Comparison of ENCODE assay signal across 1 cellular context in genomic region chr17:81976332-81977210, GRCh38.
A peak's percentile ranks its signal among the peaks of the same experiment; 100 is the strongest.
TF ChIP-seq lines count a peak whose summit lies in the region.

No MANE protein-coding gene starts in this region.

TF ChIP-seq in K562, 482 proteins besides CTCF, POLR2A, EP300 and RAD21 (continued from another document and continues in another):
- TF ChIP-seq, protein P1, sequence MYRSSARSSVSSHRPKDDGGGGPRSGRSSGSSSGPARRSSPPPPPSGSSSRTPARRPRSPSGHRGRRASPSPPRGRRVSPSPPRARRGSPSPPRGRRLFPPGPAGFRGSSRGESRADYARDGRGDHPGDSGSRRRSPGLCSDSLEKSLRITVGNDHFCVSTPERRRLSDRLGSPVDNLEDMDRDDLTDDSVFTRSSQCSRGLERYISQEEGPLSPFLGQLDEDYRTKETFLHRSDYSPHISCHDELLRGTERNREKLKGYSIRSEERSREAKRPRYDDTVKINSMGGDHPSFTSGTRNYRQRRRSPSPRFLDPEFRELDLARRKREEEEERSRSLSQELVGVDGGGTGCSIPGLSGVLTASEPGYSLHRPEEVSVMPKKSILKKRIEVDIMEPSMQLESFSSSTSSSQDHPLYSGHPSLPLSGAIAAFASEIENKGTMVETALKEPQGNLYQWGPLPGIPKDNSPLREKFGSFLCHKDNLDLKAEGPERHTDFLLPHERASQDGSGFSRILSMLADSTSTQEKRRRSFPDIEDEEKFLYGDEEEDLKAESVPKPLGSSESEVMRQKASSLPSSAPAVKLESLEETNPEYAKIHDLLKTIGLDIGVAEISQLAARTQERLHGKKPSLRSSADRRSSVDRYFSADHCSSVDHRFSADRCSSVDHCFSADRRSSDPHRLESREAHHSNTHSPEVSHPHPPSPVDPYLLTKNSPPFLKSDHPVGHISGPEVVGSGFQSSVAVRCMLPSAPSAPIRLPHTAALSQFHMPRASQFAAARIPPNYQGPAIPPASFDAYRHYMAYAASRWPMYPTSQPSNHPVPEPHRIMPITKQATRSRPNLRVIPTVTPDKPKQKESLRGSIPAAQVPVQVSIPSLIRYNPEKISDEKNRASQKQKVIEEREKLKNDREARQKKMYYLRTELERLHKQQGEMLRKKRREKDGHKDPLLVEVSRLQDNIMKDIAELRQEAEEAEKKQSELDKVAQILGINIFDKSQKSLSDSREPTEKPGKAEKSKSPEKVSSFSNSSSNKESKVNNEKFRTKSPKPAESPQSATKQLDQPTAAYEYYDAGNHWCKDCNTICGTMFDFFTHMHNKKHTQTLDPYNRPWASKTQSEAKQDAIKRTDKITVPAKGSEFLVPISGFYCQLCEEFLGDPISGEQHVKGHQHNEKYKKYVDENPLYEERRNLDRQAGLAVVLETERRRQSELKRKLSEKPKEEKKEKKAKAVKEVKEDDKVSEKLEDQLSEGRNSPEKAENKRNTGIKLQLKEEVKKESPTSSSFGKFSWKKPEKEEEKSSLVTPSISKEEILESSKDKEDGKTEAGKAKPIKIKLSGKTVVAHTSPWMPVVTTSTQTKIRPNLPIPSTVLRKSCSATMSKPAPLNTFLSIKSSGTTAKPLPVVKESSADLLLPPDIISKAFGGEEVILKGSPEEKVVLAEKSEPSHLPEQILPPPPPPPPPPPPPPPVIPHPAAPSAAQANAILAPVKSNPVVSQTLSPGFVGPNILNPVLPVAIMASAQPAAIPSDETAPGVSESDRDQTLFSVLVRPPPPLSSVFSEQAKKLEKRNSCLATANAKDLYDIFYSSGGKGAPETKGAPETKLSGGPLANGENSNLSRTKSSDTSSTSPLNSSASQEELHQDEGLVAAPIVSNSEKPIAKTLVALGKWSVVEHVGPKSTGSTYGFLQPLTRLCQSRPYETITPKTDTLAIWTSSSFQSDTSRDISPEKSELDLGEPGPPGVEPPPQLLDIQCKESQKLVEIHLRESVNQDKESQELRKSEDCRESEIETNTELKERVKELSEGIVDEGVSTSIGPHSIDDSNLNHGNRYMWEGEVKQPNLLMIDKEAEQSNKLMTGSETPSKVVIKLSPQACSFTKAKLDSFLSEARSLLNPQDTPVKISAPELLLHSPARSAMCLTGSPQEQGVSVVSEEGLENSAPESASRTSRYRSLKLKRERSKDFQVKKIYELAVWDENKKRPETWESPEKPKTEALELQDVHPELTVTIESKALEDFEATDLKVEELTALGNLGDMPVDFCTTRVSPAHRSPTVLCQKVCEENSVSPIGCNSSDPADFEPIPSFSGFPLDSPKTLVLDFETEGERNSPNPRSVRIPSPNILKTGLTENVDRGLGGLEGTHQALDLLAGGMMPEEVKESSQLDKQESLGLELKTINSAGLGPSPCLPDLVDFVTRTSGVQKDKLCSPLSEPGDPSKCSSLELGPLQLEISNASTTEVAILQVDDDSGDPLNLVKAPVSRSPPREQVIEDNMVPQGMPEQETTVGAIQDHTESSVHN (IDR thresholded peaks at IDR 0.05; ENCODE audit: borderline replicate concordance in 1 of 2, low read depth in 1 of 2) = no peak
- TF ChIP-seq ETS2 (tag; IDR thresholded peaks at IDR 0.05; ENCODE audit: borderline replicate concordance, poor library complexity, severe bottlenecking) (no peak), SOX6 (IDR thresholded peaks at IDR 0.05) (no peak), PCBP1 (IDR thresholded peaks at IDR 0.05; ENCODE audit: low read depth, low read length, poor library complexity, severe bottlenecking) (no peak), RUNX1 (IDR thresholded peaks at IDR 0.05; ENCODE audit: low read depth) (no peak), IFI16 (CRISPR knock-in tag; IDR thresholded peaks at IDR 0.05) (no peak), THAP7 (CRISPR knock-in tag; IDR thresholded peaks at IDR 0.05) (no peak), ZNF263 (CRISPR knock-in tag; IDR thresholded peaks at IDR 0.05; ENCODE audit: borderline replicate concordance) (no peak), FOXJ2 (tag; IDR thresholded peaks at IDR 0.05) (no peak), RCOR1 (IDR thresholded peaks at IDR 0.05; ENCODE audit: borderline replicate concordance in 1 of 2, low read depth in 2 of 2, low read length in 2 of 2) (peak in 1 of 2 experiments; percentile 67; a peak in 2 of 4 replicates), ZEB2 (IDR thresholded peaks at IDR 0.05) (no peak), HDAC3 (IDR thresholded peaks at IDR 0.05; ENCODE audit: borderline replicate concordance, partially characterized antibody) (no peak), MTA2 (IDR thresholded peaks at IDR 0.05; ENCODE audit: low read depth) (no peak), HCFC1 (IDR thresholded peaks at IDR 0.05; ENCODE audit: low read depth, low read length) (no peak), GTF2E2 (tag; IDR thresholded peaks at IDR 0.05) (no peak; the same call in 1 of the 2 replicates), ZC3H8 (IDR thresholded peaks at IDR 0.05) (no peak), GTF2B (IDR thresholded peaks at IDR 0.05; ENCODE audit: extremely low read depth, insufficient read length) (no peak), NUFIP1 (IDR thresholded peaks at IDR 0.05; ENCODE audit: partially characterized antibody) (no peak), GATAD2B (IDR thresholded peaks at IDR 0.05; ENCODE audit: borderline replicate concordance) (no peak), SP2 (IDR thresholded peaks at IDR 0.05; ENCODE audit: extremely low read depth, low read depth, low read length, poor library complexity, severe bottlenecking) (no peak), TAF15 (IDR thresholded peaks at IDR 0.05; ENCODE audit: low read depth, low read length) (no peak), GMEB1 (CRISPR knock-in tag; IDR thresholded peaks at IDR 0.05) (0 out of 2 replicates have a peak, but pooled peaks have one; percentile 14), EHMT2 (IDR thresholded peaks at IDR 0.05) (no peak), ZNF431 (CRISPR knock-in tag; IDR thresholded peaks at IDR 0.05) (no peak), ILF3 (IDR thresholded peaks at IDR 0.05; ENCODE audit: borderline replicate concordance) (no peak), RBM22 (IDR thresholded peaks at IDR 0.05; ENCODE audit: low read depth, low read length, poor library complexity, severe bottlenecking) (no peak), XRCC5 (IDR thresholded peaks at IDR 0.05; ENCODE audit: low read depth, low read length) (no peak), CBFB (CRISPR knock-in tag; IDR thresholded peaks at IDR 0.05) (peak; percentile 79), MAFK (IDR thresholded peaks at IDR 0.05; ENCODE audit: low read length) (no peak), MXI1 (IDR thresholded peaks at IDR 0.05; ENCODE audit: low read depth, low read length) (peak; percentile 59; the same call in 1 of the 2 replicates), SIN3A (IDR thresholded peaks at IDR 0.05; ENCODE audit: borderline replicate concordance in 2 of 2, control insufficient read depth in 1 of 2, low read depth in 2 of 2, low read length in 2 of 2) (no peak)
- TF ChIP-seq, protein P2, sequence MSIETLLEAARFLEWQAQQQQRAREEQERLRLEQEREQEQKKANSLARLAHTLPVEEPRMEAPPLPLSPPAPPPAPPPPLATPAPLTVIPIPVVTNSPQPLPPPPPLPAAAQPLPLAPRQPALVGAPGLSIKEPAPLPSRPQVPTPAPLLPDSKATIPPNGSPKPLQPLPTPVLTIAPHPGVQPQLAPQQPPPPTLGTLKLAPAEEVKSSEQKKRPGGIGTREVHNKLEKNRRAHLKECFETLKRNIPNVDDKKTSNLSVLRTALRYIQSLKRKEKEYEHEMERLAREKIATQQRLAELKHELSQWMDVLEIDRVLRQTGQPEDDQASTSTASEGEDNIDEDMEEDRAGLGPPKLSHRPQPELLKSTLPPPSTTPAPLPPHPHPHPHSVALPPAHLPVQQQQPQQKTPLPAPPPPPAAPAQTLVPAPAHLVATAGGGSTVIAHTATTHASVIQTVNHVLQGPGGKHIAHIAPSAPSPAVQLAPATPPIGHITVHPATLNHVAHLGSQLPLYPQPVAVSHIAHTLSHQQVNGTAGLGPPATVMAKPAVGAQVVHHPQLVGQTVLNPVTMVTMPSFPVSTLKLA (conservative IDR thresholded peaks at IDR 0.05) = peak; percentile 82 to 84
- TF ChIP-seq, protein P3, sequence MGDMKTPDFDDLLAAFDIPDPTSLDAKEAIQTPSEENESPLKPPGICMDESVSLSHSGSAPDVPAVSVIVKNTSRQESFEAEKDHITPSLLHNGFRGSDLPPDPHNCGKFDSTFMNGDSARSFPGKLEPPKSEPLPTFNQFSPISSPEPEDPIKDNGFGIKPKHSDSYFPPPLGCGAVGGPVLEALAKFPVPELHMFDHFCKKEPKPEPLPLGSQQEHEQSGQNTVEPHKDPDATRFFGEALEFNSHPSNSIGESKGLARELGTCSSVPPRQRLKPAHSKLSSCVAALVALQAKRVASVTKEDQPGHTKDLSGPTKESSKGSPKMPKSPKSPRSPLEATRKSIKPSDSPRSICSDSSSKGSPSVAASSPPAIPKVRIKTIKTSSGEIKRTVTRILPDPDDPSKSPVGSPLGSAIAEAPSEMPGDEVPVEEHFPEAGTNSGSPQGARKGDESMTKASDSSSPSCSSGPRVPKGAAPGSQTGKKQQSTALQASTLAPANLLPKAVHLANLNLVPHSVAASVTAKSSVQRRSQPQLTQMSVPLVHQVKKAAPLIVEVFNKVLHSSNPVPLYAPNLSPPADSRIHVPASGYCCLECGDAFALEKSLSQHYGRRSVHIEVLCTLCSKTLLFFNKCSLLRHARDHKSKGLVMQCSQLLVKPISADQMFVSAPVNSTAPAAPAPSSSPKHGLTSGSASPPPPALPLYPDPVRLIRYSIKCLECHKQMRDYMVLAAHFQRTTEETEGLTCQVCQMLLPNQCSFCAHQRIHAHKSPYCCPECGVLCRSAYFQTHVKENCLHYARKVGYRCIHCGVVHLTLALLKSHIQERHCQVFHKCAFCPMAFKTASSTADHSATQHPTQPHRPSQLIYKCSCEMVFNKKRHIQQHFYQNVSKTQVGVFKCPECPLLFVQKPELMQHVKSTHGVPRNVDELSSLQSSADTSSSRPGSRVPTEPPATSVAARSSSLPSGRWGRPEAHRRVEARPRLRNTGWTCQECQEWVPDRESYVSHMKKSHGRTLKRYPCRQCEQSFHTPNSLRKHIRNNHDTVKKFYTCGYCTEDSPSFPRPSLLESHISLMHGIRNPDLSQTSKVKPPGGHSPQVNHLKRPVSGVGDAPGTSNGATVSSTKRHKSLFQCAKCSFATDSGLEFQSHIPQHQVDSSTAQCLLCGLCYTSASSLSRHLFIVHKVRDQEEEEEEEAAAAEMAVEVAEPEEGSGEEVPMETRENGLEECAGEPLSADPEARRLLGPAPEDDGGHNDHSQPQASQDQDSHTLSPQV (IDR thresholded peaks at IDR 0.05) = peak; percentile 96
- TF ChIP-seq, protein P4, sequence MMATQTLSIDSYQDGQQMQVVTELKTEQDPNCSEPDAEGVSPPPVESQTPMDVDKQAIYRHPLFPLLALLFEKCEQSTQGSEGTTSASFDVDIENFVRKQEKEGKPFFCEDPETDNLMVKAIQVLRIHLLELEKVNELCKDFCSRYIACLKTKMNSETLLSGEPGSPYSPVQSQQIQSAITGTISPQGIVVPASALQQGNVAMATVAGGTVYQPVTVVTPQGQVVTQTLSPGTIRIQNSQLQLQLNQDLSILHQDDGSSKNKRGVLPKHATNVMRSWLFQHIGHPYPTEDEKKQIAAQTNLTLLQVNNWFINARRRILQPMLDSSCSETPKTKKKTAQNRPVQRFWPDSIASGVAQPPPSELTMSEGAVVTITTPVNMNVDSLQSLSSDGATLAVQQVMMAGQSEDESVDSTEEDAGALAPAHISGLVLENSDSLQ (IDR thresholded peaks at IDR 0.05) = peak; percentile 43
- TF ChIP-seq, protein P5, sequence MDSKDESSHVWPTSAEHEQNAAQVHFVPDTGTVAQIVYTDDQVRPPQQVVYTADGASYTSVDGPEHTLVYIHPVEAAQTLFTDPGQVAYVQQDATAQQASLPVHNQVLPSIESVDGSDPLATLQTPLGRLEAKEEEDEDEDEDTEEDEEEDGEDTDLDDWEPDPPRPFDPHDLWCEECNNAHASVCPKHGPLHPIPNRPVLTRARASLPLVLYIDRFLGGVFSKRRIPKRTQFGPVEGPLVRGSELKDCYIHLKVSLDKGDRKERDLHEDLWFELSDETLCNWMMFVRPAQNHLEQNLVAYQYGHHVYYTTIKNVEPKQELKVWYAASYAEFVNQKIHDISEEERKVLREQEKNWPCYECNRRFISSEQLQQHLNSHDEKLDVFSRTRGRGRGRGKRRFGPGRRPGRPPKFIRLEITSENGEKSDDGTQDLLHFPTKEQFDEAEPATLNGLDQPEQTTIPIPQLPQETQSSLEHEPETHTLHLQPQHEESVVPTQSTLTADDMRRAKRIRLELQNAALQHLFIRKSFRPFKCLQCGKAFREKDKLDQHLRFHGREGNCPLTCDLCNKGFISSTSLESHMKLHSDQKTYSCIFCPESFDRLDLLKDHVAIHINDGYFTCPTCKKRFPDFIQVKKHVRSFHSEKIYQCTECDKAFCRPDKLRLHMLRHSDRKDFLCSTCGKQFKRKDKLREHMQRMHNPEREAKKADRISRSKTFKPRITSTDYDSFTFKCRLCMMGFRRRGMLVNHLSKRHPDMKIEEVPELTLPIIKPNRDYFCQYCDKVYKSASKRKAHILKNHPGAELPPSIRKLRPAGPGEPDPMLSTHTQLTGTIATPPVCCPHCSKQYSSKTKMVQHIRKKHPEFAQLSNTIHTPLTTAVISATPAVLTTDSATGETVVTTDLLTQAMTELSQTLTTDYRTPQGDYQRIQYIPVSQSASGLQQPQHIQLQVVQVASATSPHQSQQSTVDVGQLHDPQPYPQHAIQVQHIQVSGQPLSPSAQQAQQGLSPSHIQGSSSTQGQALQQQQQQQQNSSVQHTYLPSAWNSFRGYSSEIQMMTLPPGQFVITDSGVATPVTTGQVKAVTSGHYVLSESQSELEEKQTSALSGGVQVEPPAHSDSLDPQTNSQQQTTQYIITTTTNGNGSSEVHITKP (IDR thresholded peaks at IDR 0.05; ENCODE audit: partially characterized antibody) = no peak
